ENCODE assay signal across 8 cellular contexts in the genomic region with DNA sequence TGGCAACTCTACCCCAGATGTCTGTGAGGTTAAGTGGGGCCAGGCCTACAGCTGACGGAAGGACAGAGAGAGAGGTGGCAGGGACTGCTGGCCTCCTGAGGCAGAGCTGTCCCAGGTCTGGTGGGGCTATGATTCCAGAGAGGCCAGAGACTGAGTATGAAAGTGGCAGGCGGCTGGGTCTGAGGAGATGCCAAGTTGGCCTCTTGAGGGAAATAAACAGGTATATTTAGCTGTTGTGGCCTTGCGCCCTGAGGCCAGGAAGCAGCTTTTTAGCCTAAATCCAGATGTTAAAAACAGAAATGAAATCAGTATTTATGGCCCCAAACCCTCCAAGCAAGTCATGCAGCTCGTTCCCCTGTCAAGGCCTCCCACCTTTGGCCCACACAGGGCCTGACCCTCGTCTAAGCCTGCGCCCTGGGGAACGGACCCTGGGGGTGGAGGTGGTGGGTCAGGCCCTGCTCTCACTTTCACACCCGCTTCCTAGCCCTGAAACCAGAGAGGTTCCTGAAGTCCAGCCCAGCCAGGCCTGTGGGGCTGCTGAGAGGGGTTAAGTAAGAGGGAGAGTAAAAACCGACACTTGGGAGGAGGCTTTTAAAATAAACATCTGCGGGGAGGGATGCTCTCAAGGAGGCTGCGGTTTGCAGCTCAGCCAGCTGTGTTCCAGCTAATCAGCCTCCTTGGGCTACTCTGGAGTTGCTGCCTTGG. TPM values are rescaled to one million over a fixed set of nuclear protein-coding genes. Genes with fewer than 3 reads are reported as not detected.
DNase-seq lines count a peak whose midpoint lies in the region; ATAC-seq and TF ChIP-seq lines count a peak whose summit lies in the region.

No MANE protein-coding gene starts in this region.

- H3K4me3 ChIP-seq in mesendoderm (ENCODE audit: low read length) (no peak overlapping the region), lower leg skin (ENCODE audit: low read depth, poor library complexity, severe bottlenecking) (no peak overlapping the region)

- H3K18ac ChIP-seq in mesendoderm (ENCODE audit: low read length): no peak overlapping the region

- H3K4me2 ChIP-seq in mesendoderm (ENCODE audit: low read length): no peak overlapping the region

- peak overlapping the region; percentile 21 for H2BK5ac ChIP-seq in mesendoderm (ENCODE audit: low read length)

- H3K36me3 ChIP-seq in mesendoderm (ENCODE audit: control insufficient read depth, insufficient read depth, low read length): no peaks in the 10 kb centered on the region

- no peak overlapping the region for H4K8ac ChIP-seq in mesendoderm (ENCODE audit: low read depth, low read length)

- H2BK120ac ChIP-seq in mesendoderm (ENCODE audit: low read depth, low read length): no peak overlapping the region

- no peak for TF ChIP-seq POLR2A in lower leg skin (IDR thresholded peaks at IDR 0.05)

- H3K4ac ChIP-seq in mesendoderm (ENCODE audit: low read depth, low read length): no peak overlapping the region

- H3K79me2 ChIP-seq in mesendoderm (ENCODE audit: control insufficient read depth, insufficient read depth, low read length): no peaks in the 10 kb centered on the region

- intact Hi-C loops in lower leg skin (cut with DNase I; ENCODE audit: low total_unique reads): no loop called here

- WGBS in mesendoderm (ENCODE audit: extremely low coverage, insufficient coverage, low lambda C conversion rate): no CpG with 5 or more reads among the region's 11 CpGs
- 48 to 53% methylated on average over 11 of the region's 11 CpGs for WGBS in lower leg skin, 2 donors

- peaks cover 10% of the 10 kb centered on the region for H3K4me1 ChIP-seq in mesendoderm (ENCODE audit: control insufficient read depth, low read depth, low read length)

- DNase-seq in amniotic epithelial cell (ENCODE audit: low read depth): peak; percentile 89
- no peak for DNase-seq in mesendoderm
- no peak for DNase-seq in HuH-7 (ENCODE audit: low spot score)
- DNase-seq in Kasumi-1 (lab: John Stamatoyannopoulos, UW): no peak
- DNase-seq in lower leg skin (ENCODE audit: low spot score in 2 of 2): no peak
- no peak for DNase-seq in NK-92 treated with Interleukin-12 subunit alpha and Interleukin-12 subunit beta, amount 100 ng/mL, for 24 hours (lab: John Stamatoyannopoulos, UW)

- no peaks in the 10 kb centered on the region for H3K27me3 ChIP-seq in mesendoderm (ENCODE audit: insufficient read depth, low read length, poor library complexity)

- ATAC-seq in GM18907 (IDR thresholded peaks at IDR 0.05; ENCODE audit: unreplicated experiment) (peak; percentile 36), HG03060 (IDR thresholded peaks at IDR 0.05; ENCODE audit: low read depth, unreplicated experiment) (peak; percentile 23)

- no peak overlapping the region for H2BK15ac ChIP-seq in mesendoderm (replicated peaks; ENCODE audit: low read depth)

- no peaks in the 10 kb centered on the region for H3K79me1 ChIP-seq in mesendoderm (ENCODE audit: low read length)

- H2AK5ac ChIP-seq in mesendoderm (ENCODE audit: low read length): peak overlapping the region; percentile 45

- no peak overlapping the region for H3K23ac ChIP-seq in mesendoderm (ENCODE audit: low read length)

- TF ChIP-seq CTCF in lower leg skin (IDR thresholded peaks at IDR 0.05): no peak

- H3K9ac ChIP-seq in mesendoderm (ENCODE audit: low read length): peak overlapping the region; percentile 36

- peak overlapping the region; percentile 39 for H3K27ac ChIP-seq in mesendoderm (ENCODE audit: low read depth, low read length)

- H4K5ac ChIP-seq in mesendoderm (ENCODE audit: low read length): no peak overlapping the region

- peak overlapping the region; percentile 78 for H3K56ac ChIP-seq in mesendoderm (ENCODE audit: low read length)

RNA-seq across cellular contexts. Expression of a gene that starts 18.7 kb away (rescaled TPM):
- polyA plus RNA-seq in mesendoderm (2013, experiment 1 of 2): 0.08 TPM
- 0.11 TPM for polyA plus RNA-seq in mesendoderm (2013, experiment 2 of 2)
- total RNA-seq in lower leg skin: 1 to 10 TPM; 1.1 to 1.7 (median 1.7) TPM

RNA-seq across cellular contexts. Expression of a gene that starts 22.7 kb away (rescaled TPM):
- 2.0 TPM for polyA plus RNA-seq in mesendoderm (2013, experiment 1 of 2)
- polyA plus RNA-seq in mesendoderm (2013, experiment 2 of 2): 1.8 TPM
- total RNA-seq in lower leg skin: 10 to 100 TPM in 1 of 4 donors, 1 to 10 TPM in 3; 1.2 to 34.5 (median 2.2) TPM

RNA-seq across cellular contexts. Expression of a gene that starts 31.8 kb away (rescaled TPM):
- 24.0 TPM for polyA plus RNA-seq in mesendoderm (2013, experiment 1 of 2)
- polyA plus RNA-seq in mesendoderm (2013, experiment 2 of 2): 23.6 TPM
- total RNA-seq in lower leg skin: 10 to 100 TPM; 45.5 to 80.8 (median 49.7) TPM
